ENCODE assay signal across 9 cellular contexts in genomic region chr20:44208770-44209169, GRCh38. TPM values are rescaled to one million over a fixed set of nuclear protein-coding genes. Genes with fewer than 3 reads are reported as not detected.
A peak's percentile ranks its signal among the peaks of the same experiment; 100 is the strongest.
DNase-seq lines count a peak whose midpoint lies in the region; ATAC-seq, FAIRE-seq and TF ChIP-seq lines count a peak whose summit lies in the region.
"Had no signal": no experiment of that assay in that cellular context is flagged by ENCODE, and none has a peak within 500 bp of the region (broad histone marks: within the 10 kb centered on the region; RNA-seq: fewer than 3 reads in every experiment).

No MANE protein-coding gene starts in this region.

- no peaks in the 10 kb centered on the region for H3K9me3 Mint-ChIP-seq in activated CD4-positive, alpha-beta T cell treated with anti-CD3 and anti-CD28 coated beads for 36 hours (ENCODE audit: low read depth)
- H3K9me3 Mint-ChIP-seq in WTC11: no peaks in the 10 kb centered on the region

- no peak for ATAC-seq in activated CD4-positive, alpha-beta T cell treated with anti-CD3 and anti-CD28 coated beads for 36 hours
- ATAC-seq in WTC11 (no peak), gastroesophageal sphincter (no peak), GM18502 (IDR thresholded peaks at IDR 0.05; ENCODE audit: poor library complexity, unreplicated experiment) (no peak)

- H3K27ac ChIP-seq in gastroesophageal sphincter: peak overlapping the region; percentile 91 to 100 (median 98)
- H3K27ac ChIP-seq in stomach: peak overlapping the region in 4 of 5 donors; percentile 38 to 99 (median 96)

- H3K27me3 ChIP-seq in gastroesophageal sphincter (no peaks in the 10 kb centered on the region), stomach (no peaks in the 10 kb centered on the region)

- TF ChIP-seq CTCF in WTC11 (IDR thresholded peaks at IDR 0.05) (no peak), gastroesophageal sphincter (IDR thresholded peaks at IDR 0.05) (peak in 2 of 4 experiments; percentile 24 to 29), stomach (IDR thresholded peaks at IDR 0.05) (no peak)

- TF ChIP-seq EP300 in gastroesophageal sphincter (IDR thresholded peaks at IDR 0.05) (no peak), stomach (IDR thresholded peaks at IDR 0.05) (no peak)

- POLR2A ChIA-PET in activated CD4-positive, alpha-beta T cell treated with anti-CD3 and anti-CD28 coated beads for 36 hours (lab: Charles Lee): no interaction called here
- POLR2A ChIA-PET in WTC11 (lab: Charles Lee): no interaction called here

- peaks cover 0 to 19% of the 10 kb centered on the region in 2 donors for H3K36me3 ChIP-seq in gastroesophageal sphincter
- peaks cover 0 to 25% (median 22%) of the 10 kb centered on the region in 4 donors for H3K36me3 ChIP-seq in stomach

- CTCF ChIA-PET in activated CD4-positive, alpha-beta T cell treated with anti-CD3 and anti-CD28 coated beads for 36 hours (lab: Charles Lee): interaction anchor here (0.7 to 2.2 kb wide), 5 partner anchors 9 to 175 kb away, joined by 3 to 9 read pairs (median 3); no protein-coding TSS in a partner anchor
- CTCF ChIA-PET in WTC11 (lab: Charles Lee): interaction anchor here (0.6 to 2.5 kb wide), 7 partner anchors 8 to 176 kb away, joined by 3 to 7 read pairs (median 3); partner anchors contain the start of genes FITM2 and GDAP1L1

- no peaks in the 10 kb centered on the region for H3K27me3 Mint-ChIP-seq in activated CD4-positive, alpha-beta T cell treated with anti-CD3 and anti-CD28 coated beads for 36 hours
- H3K27me3 Mint-ChIP-seq in WTC11 (ENCODE audit: low read depth): no peaks in the 10 kb centered on the region

- TF ChIP-seq POLR2A in gastroesophageal sphincter (IDR thresholded peaks at IDR 0.05): no peak
- no peak for TF ChIP-seq POLR2A in stomach (IDR thresholded peaks at IDR 0.05)
- no peak for TF ChIP-seq POLR2A in H54 (IDR thresholded peaks at IDR 0.05; ENCODE audit: low read depth, low read length)

- H3K4me1 Mint-ChIP-seq in activated CD4-positive, alpha-beta T cell treated with anti-CD3 and anti-CD28 coated beads for 36 hours: peaks cover 45% of the 10 kb centered on the region
- H3K4me1 Mint-ChIP-seq in WTC11: peaks cover 35% of the 10 kb centered on the region

- FAIRE-seq in urothelium cell line (lab: Jason Lieb, UNC) (no peak), H54 (lab: Jason Lieb, UNC) (no peak)

- H3K36me3 Mint-ChIP-seq in activated CD4-positive, alpha-beta T cell treated with anti-CD3 and anti-CD28 coated beads for 36 hours (ENCODE audit: low read depth): peaks cover 18% of the 10 kb centered on the region
- peaks cover 13% of the 10 kb centered on the region for H3K36me3 Mint-ChIP-seq in WTC11

- intact Hi-C loops in activated CD4-positive, alpha-beta T cell treated with anti-CD3 and anti-CD28 coated beads for 36 hours (cut with DNase I, micrococcal nuclease): loop anchor here in 1 of 2 experiments (10.0 kb wide), 1 partner anchor 254 kb away; no protein-coding TSS in a partner anchor
- intact Hi-C loops in stomach (cut with DNase I; ENCODE audit: low total_unique reads): no loop called here

- WGBS in gastroesophageal sphincter (ENCODE audit: low coverage in 1 of 2), 2 donors: 6 to 12% methylated on average over 7 of the region's 7 CpGs
- 8 to 19% (median 15%) methylated on average over 7 of the region's 7 CpGs for WGBS in stomach, 5 donors

- H3K4me3 Mint-ChIP-seq in activated CD4-positive, alpha-beta T cell treated with anti-CD3 and anti-CD28 coated beads for 36 hours: peak overlapping the region; percentile 94
- peak overlapping the region; percentile 100 for H3K4me3 Mint-ChIP-seq in WTC11

- peak overlapping the region; percentile 89 for H3K27ac Mint-ChIP-seq in activated CD4-positive, alpha-beta T cell treated with anti-CD3 and anti-CD28 coated beads for 36 hours
- peak overlapping the region; percentile 69 for H3K27ac Mint-ChIP-seq in WTC11

- H3K4me1 ChIP-seq in gastroesophageal sphincter (peaks cover 11 to 83% (median 14%) of the 10 kb centered on the region in 3 donors), stomach (peaks cover 39 to 75% (median 65%) of the 10 kb centered on the region in 4 donors)

- H3K4me3 ChIP-seq in gastroesophageal sphincter: peak overlapping the region; percentile 67 to 97
- peak overlapping the region; percentile 85 to 99 (median 92) for H3K4me3 ChIP-seq in stomach

- DNase-seq in activated CD4-positive, alpha-beta T cell treated with anti-CD3 and anti-CD28 coated beads for 36 hours: no peak
- DNase-seq in activated CD4-positive, alpha-beta T cell treated with anti-CD3 and anti-CD28 coated beads, Interleukin-2, amount 50 U/mL, for 1 hour: no peak
- no peak for DNase-seq in WTC11 (ENCODE audit: low spot score)
- DNase-seq in stomach: no peak
- no peak for DNase-seq in urothelium cell line (ENCODE audit: low spot score)
- DNase-seq in H54 (ENCODE audit: insufficient read length, low spot score): no peak
- DNase-seq: NCI-H1417 treated with DMSO at 0.1 percent for 48 hours had no signal

- H3K9me3 ChIP-seq in gastroesophageal sphincter (no peaks in the 10 kb centered on the region), stomach (no peaks in the 10 kb centered on the region)

TF ChIP-seq in WTC11, 78 proteins besides CTCF, POLR2A, EP300 and RAD21 (continues in another document):
- TF ChIP-seq MLX (CRISPR knock-in tag; IDR thresholded peaks at IDR 0.05) (no peak), ATF1 (CRISPR knock-in tag; IDR thresholded peaks at IDR 0.05) (no peak), ZNF416 (CRISPR knock-in tag; IDR thresholded peaks at IDR 0.05) (no peak), STAT6 (CRISPR knock-in tag; conservative IDR thresholded peaks at IDR 0.05; ENCODE audit: low read depth) (no peak)

RNA-seq across cellular contexts. Expression of gene OSER1, which starts 1.8 kb away (rescaled TPM):
- total RNA-seq in activated CD4-positive, alpha-beta T cell treated with anti-CD3 and anti-CD28 coated beads for 36 hours: 10 to 100 TPM; 19.9 to 22.5 TPM
- total RNA-seq in WTC11 (2021) (21.4 to 24.3 TPM (median 21.8 TPM) in 3 replicates), gastroesophageal sphincter (10 to 100 TPM; 47.6 to 97.3 (median 70.3) TPM), stomach (10 to 100 TPM in 4 of 5 donors, 1 to 10 TPM in 1; 7.8 to 87.5 (median 31.9) TPM)
- 10 to 100 TPM; 22.9 to 33.5 (median 30.9) TPM for polyA plus RNA-seq in stomach

RNA-seq across cellular contexts. Expression of gene JPH2, which starts 21.8 kb away (rescaled TPM):
- under 1 TPM; 0.07 TPM for total RNA-seq in activated CD4-positive, alpha-beta T cell treated with anti-CD3 and anti-CD28 coated beads for 36 hours
- 0.81 to 1.1 TPM (median 0.94 TPM) in 3 replicates for total RNA-seq in WTC11 (2021)
- total RNA-seq in gastroesophageal sphincter: 100 to 1,000 TPM; 173 to 442 (median 242) TPM
- total RNA-seq in stomach: 10 to 100 TPM in 4 of 5 donors, 1 to 10 TPM in 1; 7.6 to 51.9 (median 38.9) TPM
- 1 to 10 TPM in 2 of 3 donors, under 1 TPM in 1; 0.15 to 9.1 (median 1.1) TPM for polyA plus RNA-seq in stomach

RNA-seq across cellular contexts. Expression of gene GDAP1L1, which starts 38.3 kb away (rescaled TPM):
- total RNA-seq in activated CD4-positive, alpha-beta T cell treated with anti-CD3 and anti-CD28 coated beads for 36 hours: under 1 TPM; 0.74 to 0.89 TPM
- total RNA-seq in WTC11 (2021): 7.5 to 10.3 TPM (median 8.8 TPM) in 3 replicates
- under 1 TPM in 1 of 4 donors, not detected in 3; 0.67 TPM for total RNA-seq in gastroesophageal sphincter
- total RNA-seq in stomach: 1 to 10 TPM in 1 of 5 donors, under 1 TPM in 1, not detected in 3; 0.29 to 1.5 TPM
- polyA plus RNA-seq in stomach: 1 to 10 TPM in 1 of 3 donors, under 1 TPM in 2; 0.25 to 1.1 (median 0.61) TPM
